Comparison of ENCODE assay signal across 10 cellular contexts in the genomic region with DNA sequence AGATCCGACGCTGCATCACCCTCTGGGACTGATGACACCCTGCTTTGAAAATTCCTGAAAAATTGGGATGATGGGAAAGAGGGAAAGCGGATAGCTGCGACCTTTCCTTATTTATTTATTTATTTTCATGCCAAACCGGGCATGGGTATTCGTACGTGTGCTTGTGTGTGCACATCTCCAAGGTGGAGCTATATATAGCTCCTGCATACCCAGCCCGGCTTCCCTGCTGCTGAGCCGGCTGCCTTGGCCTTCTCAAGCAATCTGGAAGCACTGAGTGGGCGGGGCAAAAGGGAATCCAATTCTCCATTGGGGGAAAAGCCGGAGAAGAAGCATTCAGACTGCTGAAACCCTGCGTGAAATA. TPM values are rescaled to one million over a fixed set of nuclear protein-coding genes. Genes with fewer than 3 reads are reported as not detected.
DNase-seq lines count a peak whose midpoint lies in the region; ATAC-seq and TF ChIP-seq lines count a peak whose summit lies in the region.
"Had no signal": no experiment of that assay in that cellular context is flagged by ENCODE, and none has a peak within 500 bp of the region (broad histone marks: within the 10 kb centered on the region; RNA-seq: fewer than 3 reads in every experiment).

No MANE protein-coding gene starts in this region.

- 18 to 32% (median 28%) methylated on average over 12 of the region's 12 CpGs for WGBS in spleen, 5 donors
- WGBS in lower leg skin, 2 donors, result 6 to 10% methylated on average over 12 of the region's 12 CpGs

- TF ChIP-seq CTCF in spleen (IDR thresholded peaks at IDR 0.05 in 8 of 11, conservative IDR thresholded peaks at IDR 0.05 in 3 of 11), result no peak
- no peak for TF ChIP-seq CTCF in lower leg skin (IDR thresholded peaks at IDR 0.05)

- H3K27ac ChIP-seq in HUES6 (ENCODE audit: low read depth, low read length) (no peak overlapping the region), angular gyrus (ENCODE audit: low read depth, low read length) (peak overlapping the region; percentile 74), spleen (no peak overlapping the region)

- H3K4me3 ChIP-seq in HUES6 (ENCODE audit: low read depth, low read length) (peak overlapping the region; percentile 72), spleen (peak overlapping the region; percentile 24 to 69 (median 40)), lower leg skin (ENCODE audit: low read depth, poor library complexity, severe bottlenecking) (no peak overlapping the region)

- peaks cover 39% of the 10 kb centered on the region for H3K27me3 ChIP-seq in HUES6 (ENCODE audit: control insufficient read depth, insufficient read depth, low read length)
- peaks cover 0 to 44% (median 20%) of the 10 kb centered on the region in 7 donors for H3K27me3 ChIP-seq in spleen (replicated peaks in 1 of 7)

- H3K27ac Mint-ChIP-seq in activated naive CD4-positive, alpha-beta T cell treated with anti-CD3 and anti-CD28 coated beads, Interleukin-2, amount 50 U/mL, for 72 hours, result no peak overlapping the region
- H3K27ac Mint-ChIP-seq: activated T-helper 1 cell treated with anti-CD3 and anti-CD28 coated beads, Interleukin-12 subunit alpha, Interleukin-12 subunit beta, Interleukin-2, Interleukin-4 antibody, amounts not matched to agents 30 ng/mL and 10 ng/mL and 1 ng/mL, durations not matched to agents 14 hours and 24 hours and 36 hours had no signal

- no peaks in the 10 kb centered on the region for H3K9me3 ChIP-seq in HUES6 (ENCODE audit: control insufficient read depth, insufficient read depth, low read depth, low read length)
- H3K9me3 ChIP-seq in spleen, result no peaks in the 10 kb centered on the region

- peaks cover 3% of the 10 kb centered on the region; the same call in 1 of the 2 replicates for H3K4me1 ChIP-seq in HUES6 (ENCODE audit: control insufficient read depth, insufficient read depth, low read length)
- H3K4me1 ChIP-seq in spleen, result peaks cover 0 to 15% (median 3%) of the 10 kb centered on the region in 6 donors

- no peak overlapping the region for H3K9ac ChIP-seq in HUES6 (ENCODE audit: low read length)

- intact Hi-C loops in spleen (cut with DNase I; ENCODE audit: low total_unique reads) (no loop called here), lower leg skin (cut with DNase I; ENCODE audit: low total_unique reads) (no loop called here)

- no peak for ATAC-seq in activated naive CD4-positive, alpha-beta T cell treated with anti-CD3 and anti-CD28 coated beads, Interleukin-2, amount 50 U/mL, for 72 hours

- no peak for TF ChIP-seq POLR2A in spleen (IDR thresholded peaks at IDR 0.05)
- TF ChIP-seq POLR2A in lower leg skin (IDR thresholded peaks at IDR 0.05), result no peak

- no peaks in the 10 kb centered on the region for H3K36me3 Mint-ChIP-seq in activated naive CD4-positive, alpha-beta T cell treated with anti-CD3 and anti-CD28 coated beads, Interleukin-2, amount 50 U/mL, for 72 hours

- no peaks in the 10 kb centered on the region for H3K36me3 ChIP-seq in HUES6 (ENCODE audit: control insufficient read depth, insufficient read depth, low read length)
- no peaks in the 10 kb centered on the region for H3K36me3 ChIP-seq in spleen

- DNase-seq in inferior parietal cortex (ENCODE audit: extremely low spot score) (peak; percentile 73), spleen (no peak), foreskin melanocyte (no peak), T-helper 1 cell (no peak), lower leg skin (ENCODE audit: low spot score in 2 of 2) (no peak)
- DNase-seq in activated naive CD4-positive, alpha-beta T cell treated with anti-CD3 and anti-CD28 coated beads, Interleukin-2, amount 50 U/mL, for 72 hours (ENCODE audit: low spot score in 2 of 2), result no peak
- DNase-seq: OCI-M1 had no signal

- peaks cover 0 to 4% of the 10 kb centered on the region in 2 donors for H3K9me3 Mint-ChIP-seq in activated naive CD4-positive, alpha-beta T cell treated with anti-CD3 and anti-CD28 coated beads, Interleukin-2, amount 50 U/mL, for 72 hours
- H3K9me3 Mint-ChIP-seq: activated T-helper 1 cell treated with anti-CD3 and anti-CD28 coated beads, Interleukin-12 subunit alpha, Interleukin-12 subunit beta, Interleukin-2, Interleukin-4 antibody, amounts not matched to agents 30 ng/mL and 10 ng/mL and 1 ng/mL, durations not matched to agents 14 hours and 24 hours and 36 hours had no signal

RNA-seq across cellular contexts. Expression of a gene that starts 1.2 kb away (rescaled TPM):
- 10 to 100 TPM in 2 of 7 donors, 1 to 10 TPM in 5; 4.9 to 12.3 (median 6.8) TPM for total RNA-seq in spleen
- polyA plus RNA-seq in spleen, result 1 to 10 TPM in 2 of 3 donors, under 1 TPM in 1; 0.50 to 1.5 (median 1.4) TPM
- total RNA-seq in activated naive CD4-positive, alpha-beta T cell treated with anti-CD3 and anti-CD28 coated beads, Interleukin-2, amount 50 U/mL, for 72 hours, result not detected
- total RNA-seq in lower leg skin, result 10 to 100 TPM in 3 of 4 donors, 1 to 10 TPM in 1; 7.5 to 34.2 (median 19.4) TPM
- total RNA-seq: activated T-helper 1 cell treated with anti-CD3 and anti-CD28 coated beads, Interleukin-12 subunit alpha, Interleukin-12 subunit beta, Interleukin-2, Interleukin-4 antibody, amounts not matched to agents 30 ng/mL and 10 ng/mL and 1 ng/mL, durations not matched to agents 14 hours and 24 hours and 36 hours had no signal

Comparison
In these comparisons a context has a peak if more than half of its experiments do, and no peak if none do; other contexts are left out.
1. RNA of a gene that starts 1.2 kb away (total RNA-seq): 7.5 to 34.2 TPM in lower leg skin and 4.9 to 12.3 TPM in spleen; not detected in activated naive CD4-positive, alpha-beta T cell treated with anti-CD3 and anti-CD28 coated beads, Interleukin-2, amount 50 U/mL, for 72 hours; every median in the first group is over 4 times any median in the second.